ENCODE assay signal across 19 cellular contexts in genomic region chr18:67428805-67429204, GRCh38.
DNase-seq lines count a peak whose midpoint lies in the region; TF ChIP-seq lines count a peak whose summit lies in the region.
"Had no signal": no experiment of that assay in that cellular context is flagged by ENCODE, and none has a peak within 500 bp of the region (broad histone marks: within the 10 kb centered on the region; RNA-seq: fewer than 3 reads in every experiment).

No MANE protein-coding gene starts in this region.

- 54 to 55% methylated on average over 2 of the region's 2 CpGs for WGBS in tibial nerve, 2 donors

- H3K27ac ChIP-seq in tibial nerve = no peak overlapping the region
- H3K27ac ChIP-seq: suprapubic skin had no signal

- CTCF ChIA-PET in AG04449 (lab: Yijun Ruan, JAX) = no interaction called here

- TF ChIP-seq EP300 in tibial nerve (IDR thresholded peaks at IDR 0.05) = no peak

- H3K27me3 ChIP-seq in tibial nerve = no peaks in the 10 kb centered on the region
- H3K27me3 ChIP-seq: suprapubic skin had no signal

- POLR2A ChIA-PET in AG04449 (lab: Yijun Ruan, JAX) = no interaction called here

- no peaks in the 10 kb centered on the region for H3K9me3 ChIP-seq in tibial nerve
- H3K9me3 ChIP-seq: suprapubic skin had no signal

- H3K36me3 ChIP-seq in tibial nerve = no peaks in the 10 kb centered on the region
- H3K36me3 ChIP-seq: suprapubic skin had no signal

- TF ChIP-seq CTCF in AG04449 (IDR thresholded peaks at IDR 0.05; ENCODE audit: insufficient read depth, low read length, missing control alignments) (no peak), cardiac fibroblast (IDR thresholded peaks at IDR 0.05; ENCODE audit: low read depth, low read length) (no peak), tibial nerve (IDR thresholded peaks at IDR 0.05) (no peak)

- H3K4me3 ChIP-seq in AG04449 (ENCODE audit: low read depth, low read length) (no peak overlapping the region), cardiac fibroblast (replicated peaks in 1 of 2; ENCODE audit: low read depth in 2 of 2, low read length in 2 of 2) (no peak overlapping the region), tibial nerve (no peak overlapping the region)
- H3K4me3 ChIP-seq: skin epidermis, suprapubic skin had no signal

- no peak for TF ChIP-seq POLR2A in tibial nerve (IDR thresholded peaks at IDR 0.05)

- H3K4me1 ChIP-seq in tibial nerve = no peaks in the 10 kb centered on the region
- H3K4me1 ChIP-seq: suprapubic skin had no signal

- DNase-seq in AG04449 (ENCODE audit: low read depth, low spot score) (peak; percentile 34), LHCN-M2 (ENCODE audit: low read depth) (peak; percentile 88), cardiac fibroblast (ENCODE audit: low read depth in 2 of 2) (peak; percentile 37 to 71), hepatic stellate cell (ENCODE audit: low spot score) (peak; percentile 7), tibial nerve (ENCODE audit: low spot score in 2 of 2) (no peak), HPDE6-E6E7 (ENCODE audit: extremely low spot score) (no peak), GDM1 (lab: John Stamatoyannopoulos, UW) (no peak)
- no peak for DNase-seq in stimulated activated CD4-positive, alpha-beta T cell treated with anti-CD3 and anti-CD28 coated beads, Interleukin-12 subunit alpha, Interleukin-12 subunit beta, amount 100 ng/mL, for 4 hours
- DNase-seq: caudate nucleus; effector CD4-positive, alpha-beta T cell; kidney glomerular epithelial cell; natural killer cell; NCI-H1930; NCI-H510A treated with DMSO at 0.1 percent for 48 hours; posterior cingulate gyrus; stimulated activated CD4-positive, alpha-beta T cell treated with anti-CD3 and anti-CD28 coated beads, Interleukin-4, amount 100 ng/mL, for 24 hours; T-helper 17 cell had no signal

Comparison
In these comparisons a context has a peak if more than half of its experiments do, and no peak if none do; other contexts are left out.
1. DNase-seq: peak in AG04449 (single experiment), LHCN-M2 (single experiment), cardiac fibroblast (2 of 2) and hepatic stellate cell (single experiment); none in stimulated activated CD4-positive, alpha-beta T cell treated with anti-CD3 and anti-CD28 coated beads, Interleukin-12 subunit alpha, Interleukin-12 subunit beta, amount 100 ng/mL, for 4 hours (single experiment), tibial nerve (0 of 2), HPDE6-E6E7 (single experiment) and GDM1 (single experiment).